Comparison of ENCODE assay signal across 1 cellular context in genomic region chr3:78858165-78858564, GRCh38.
TF ChIP-seq lines count a peak whose summit lies in the region.

No MANE protein-coding gene starts in this region.

TF ChIP-seq in GM12878, 131 proteins besides CTCF, POLR2A, EP300 and RAD21 (continued from another document):
- TF ChIP-seq RELB (IDR thresholded peaks at IDR 0.05; ENCODE audit: low read depth) (no peak), POU2F2 (IDR thresholded peaks at IDR 0.05; ENCODE audit: borderline replicate concordance, low read depth, low read length) (no peak), CBFB (IDR thresholded peaks at IDR 0.05; ENCODE audit: low read depth) (no peak)
